ENCODE assay signal across 30 cellular contexts in genomic region chr20:52481443-52481842, GRCh38.
DNase-seq lines count a peak whose midpoint lies in the region; ATAC-seq and TF ChIP-seq lines count a peak whose summit lies in the region.
"Had no signal": no experiment of that assay in that cellular context is flagged by ENCODE, and none has a peak within 500 bp of the region (broad histone marks: within the 10 kb centered on the region; RNA-seq: fewer than 3 reads in every experiment).

No MANE protein-coding gene starts in this region.

- H3K4me3 Mint-ChIP-seq in nephron, result peak overlapping the region in 1 of 3 experiments; percentile 1
- H3K4me3 Mint-ChIP-seq: activated CD4-positive, alpha-beta memory T cell treated with anti-CD3 and anti-CD28 coated beads for 36 hours; activated naive CD8-positive, alpha-beta T cell treated with anti-CD3 and anti-CD28 coated beads, Interleukin-2, amount 50 U/mL, for 24 hours; CD4-positive, alpha-beta memory T cell; effector memory CD8-positive, alpha-beta T cell; naive thymus-derived CD4-positive, alpha-beta T cell; stimulated activated naive CD8-positive, alpha-beta T cell treated with anti-CD3 and anti-CD28 coated beads, Interleukin-15, amount 100 ng/mL, for 72 hours; T-helper 17 cell had no signal

- H3K9ac ChIP-seq in SK-N-MC (ENCODE audit: insufficient read length), result no peak overlapping the region

- no peaks in the 10 kb centered on the region for H3K9me3 ChIP-seq in SK-N-MC (ENCODE audit: low read depth, low read length)
- H3K9me3 ChIP-seq: A549, MG63, prostate gland had no signal

- peak overlapping the region; percentile 84 to 91 (median 90) for H3K27ac Mint-ChIP-seq in nephron
- H3K27ac Mint-ChIP-seq: activated CD4-positive, alpha-beta memory T cell treated with anti-CD3 and anti-CD28 coated beads for 36 hours; activated naive CD8-positive, alpha-beta T cell treated with anti-CD3 and anti-CD28 coated beads, Interleukin-2, amount 50 U/mL, for 24 hours; effector memory CD8-positive, alpha-beta T cell; stimulated activated naive CD8-positive, alpha-beta T cell treated with anti-CD3 and anti-CD28 coated beads, Interleukin-15, amount 100 ng/mL, for 72 hours; T-helper 17 cell had no signal

- no peak for ATAC-seq in HG02981 (IDR thresholded peaks at IDR 0.05; ENCODE audit: unreplicated experiment)
- ATAC-seq: A549; activated naive CD8-positive, alpha-beta T cell treated with anti-CD3 and anti-CD28 coated beads, Interleukin-2, amount 50 U/mL, for 24 hours; effector memory CD8-positive, alpha-beta T cell; GM12878; naive thymus-derived CD4-positive, alpha-beta T cell; sciatic nerve; stimulated activated naive CD8-positive, alpha-beta T cell treated with anti-CD3 and anti-CD28 coated beads, Interleukin-15, amount 100 ng/mL, for 72 hours; T-helper 17 cell had no signal

- DNase-seq in NCI-H345 (lab: John Stamatoyannopoulos, UW), result peak; percentile 1
- DNase-seq in NCI-H345 treated with DMSO at 0.1 percent for 48 hours (lab: John Stamatoyannopoulos, UW; ENCODE audit: unreplicated experiment), result no peak
- DNase-seq in SK-N-MC (ENCODE audit: low read depth, low spot score), result peak; percentile 84
- peak; percentile 74 to 89 for DNase-seq in dermis microvascular lymphatic vessel endothelial cell (ENCODE audit: low read depth in 2 of 2)
- no peak for DNase-seq in NCI-H187 (lab: John Stamatoyannopoulos, UW)
- DNase-seq in DMS53 (lab: John Stamatoyannopoulos, UW), result no peak
- DNase-seq: activated CD4-positive, alpha-beta memory T cell treated with anti-CD3 and anti-CD28 coated beads for 36 hours; activated CD4-positive, alpha-beta T cell treated with anti-CD3 and anti-CD28 coated beads for 1 hour; activated CD8-positive, alpha-beta memory T cell treated with anti-CD3 and anti-CD28 coated beads, Interleukin-2, amount 50 U/mL, for 4 hours; activated naive CD4-positive, alpha-beta T cell; activated naive CD8-positive, alpha-beta T cell treated with anti-CD3 and anti-CD28 coated beads, Interleukin-2, amount 50 U/mL, for 24 hours; CD4-positive, alpha-beta memory T cell; effector memory CD8-positive, alpha-beta T cell; erythroblast; H7; KBM-7; kidney; MG63; naive thymus-derived CD4-positive, alpha-beta T cell; stimulated activated CD4-positive, alpha-beta T cell treated with anti-CD3 and anti-CD28 coated beads, Interleukin-2, amount 100 ng/mL, for 48 hours; stimulated activated naive CD8-positive, alpha-beta T cell treated with anti-CD3 and anti-CD28 coated beads, Interleukin-15, amount 100 ng/mL, for 72 hours; T-helper 17 cell had no signal

- no peaks in the 10 kb centered on the region for H3K27me3 Mint-ChIP-seq in nephron (ENCODE audit: low read depth)
- H3K27me3 Mint-ChIP-seq: activated CD4-positive, alpha-beta memory T cell treated with anti-CD3 and anti-CD28 coated beads for 36 hours; activated naive CD8-positive, alpha-beta T cell treated with anti-CD3 and anti-CD28 coated beads, Interleukin-2, amount 50 U/mL, for 24 hours; CD4-positive, alpha-beta memory T cell; naive thymus-derived CD4-positive, alpha-beta T cell; stimulated activated naive CD8-positive, alpha-beta T cell treated with anti-CD3 and anti-CD28 coated beads, Interleukin-15, amount 100 ng/mL, for 72 hours; T-helper 17 cell had no signal

- H3K4me3 ChIP-seq in SK-N-MC, result peak overlapping the region; percentile 12
- H3K4me3 ChIP-seq: A549, coronary artery, GM12878, MG63, prostate gland had no signal

- H3K36me3 ChIP-seq in SK-N-MC (ENCODE audit: insufficient read depth, low read length), result no peaks in the 10 kb centered on the region
- H3K36me3 ChIP-seq: MG63, prostate gland had no signal

- H3K9me3 Mint-ChIP-seq in nephron, result peaks cover 2% of the 10 kb centered on the region
- H3K9me3 Mint-ChIP-seq: activated naive CD8-positive, alpha-beta T cell treated with anti-CD3 and anti-CD28 coated beads, Interleukin-2, amount 50 U/mL, for 24 hours; effector memory CD8-positive, alpha-beta T cell had no signal

- peaks cover 8% of the 10 kb centered on the region for H3K4me1 Mint-ChIP-seq in nephron
- H3K4me1 Mint-ChIP-seq: activated naive CD8-positive, alpha-beta T cell treated with anti-CD3 and anti-CD28 coated beads, Interleukin-2, amount 50 U/mL, for 24 hours; stimulated activated naive CD8-positive, alpha-beta T cell treated with anti-CD3 and anti-CD28 coated beads, Interleukin-15, amount 100 ng/mL, for 72 hours; T-helper 17 cell had no signal

- H3K27ac ChIP-seq in SK-N-MC, result peak overlapping the region; percentile 90
- H3K27ac ChIP-seq: A549, coronary artery, prostate gland, RWPE1 had no signal

- TF ChIP-seq CTCF in nephron (IDR thresholded peaks at IDR 0.05; ENCODE audit: unreplicated experiment in 3 of 3), result no peak

- H3K36me3 Mint-ChIP-seq in nephron (ENCODE audit: low read depth), result no peaks in the 10 kb centered on the region
- H3K36me3 Mint-ChIP-seq: activated CD4-positive, alpha-beta memory T cell treated with anti-CD3 and anti-CD28 coated beads for 36 hours; CD4-positive, alpha-beta memory T cell had no signal

Comparison
In these comparisons a context has a peak if more than half of its experiments do, and no peak if none do; other contexts are left out.
1. DNase-seq: peak in NCI-H345 (single experiment), SK-N-MC (single experiment) and dermis microvascular lymphatic vessel endothelial cell (2 of 2); none in NCI-H345 treated with DMSO at 0.1 percent for 48 hours (single experiment), NCI-H187 (0 of 2) and DMS53 (single experiment).